Comparison of ENCODE assay signal across 15 cellular contexts in the genomic region with DNA sequence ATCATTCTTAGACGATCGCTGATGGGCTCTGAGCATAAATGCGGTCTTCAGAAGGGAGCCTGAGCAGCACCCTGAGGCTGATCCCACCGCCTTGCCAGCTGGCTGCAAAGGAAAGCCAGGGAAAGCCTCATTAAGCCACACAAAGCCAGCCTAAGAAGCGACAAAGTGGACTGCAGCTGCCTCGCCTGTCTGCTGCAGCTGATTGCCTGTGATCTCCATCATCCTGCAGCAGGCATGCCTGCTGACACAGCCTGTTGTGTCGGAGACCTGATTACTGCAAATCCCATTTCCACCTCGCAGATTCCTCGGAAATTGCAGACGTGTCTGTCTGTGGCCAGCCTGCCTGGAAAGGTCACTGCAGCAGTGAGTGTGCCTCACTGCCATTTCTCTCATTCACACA.
A peak's percentile ranks its signal among the peaks of the same experiment; 100 is the strongest.
DNase-seq lines count a peak whose midpoint lies in the region; ATAC-seq and TF ChIP-seq lines count a peak whose summit lies in the region.
"Had no signal": no experiment of that assay in that cellular context is flagged by ENCODE, and none has a peak within 500 bp of the region (broad histone marks: within the 10 kb centered on the region; RNA-seq: fewer than 3 reads in every experiment).

No MANE protein-coding gene starts in this region.

- H4K20me1 ChIP-seq in H9 (ENCODE audit: control insufficient read depth, insufficient read depth, insufficient read length), result no peaks in the 10 kb centered on the region

- no peak overlapping the region for H3K18ac ChIP-seq in H9 (ENCODE audit: insufficient read length, low read depth, low read length)

- no peak overlapping the region for H3K4me2 ChIP-seq in H9 (ENCODE audit: insufficient read depth, insufficient read length, low read length)

- no peak overlapping the region for H2BK12ac ChIP-seq in H9 (ENCODE audit: insufficient read length, low read depth, low read length)

- H2BK120ac ChIP-seq in H9 (ENCODE audit: low read depth, low read length, poor library complexity, severe bottlenecking), result no peak overlapping the region

- H3K79me2 ChIP-seq in H9 (ENCODE audit: insufficient read depth, low read length), result no peaks in the 10 kb centered on the region

- H3K27ac Mint-ChIP-seq in H9 (peak overlapping the region in 2 of 3 experiments; percentile 5 to 65; a peak in 3 of 7 replicates), osteocyte (ENCODE audit: unreplicated experiment) (no peak overlapping the region)
- H3K27ac Mint-ChIP-seq in activated naive CD4-positive, alpha-beta T cell treated with anti-CD3 and anti-CD28 coated beads, Interleukin-2, amount 50 U/mL, for 72 hours, result no peak overlapping the region
- H3K27ac Mint-ChIP-seq: activated naive CD8-positive, alpha-beta T cell treated with anti-CD3 and anti-CD28 coated beads, Interleukin-2, amount 10 ng/mL, durations not matched to agents 7 days and 5 days had no signal

- H3K27me3 Mint-ChIP-seq in H9 (ENCODE audit: low read depth) (peaks cover 2% of the 10 kb centered on the region; the same call in 1 of the 2 replicates), osteocyte (ENCODE audit: unreplicated experiment) (no peaks in the 10 kb centered on the region)
- H3K27me3 Mint-ChIP-seq: activated naive CD8-positive, alpha-beta T cell treated with anti-CD3 and anti-CD28 coated beads, Interleukin-2, amount 10 ng/mL, durations not matched to agents 7 days and 5 days had no signal

- H2AK5ac ChIP-seq in H9 (ENCODE audit: insufficient read length, low read length), result no peak overlapping the region

- H3K56ac ChIP-seq in H9 (ENCODE audit: insufficient read length, low read depth, low read length), result no peak overlapping the region

- no peak overlapping the region for H4K8ac ChIP-seq in H9 (replicated peaks; ENCODE audit: insufficient read length, low read depth, low read length)

- H3K23ac ChIP-seq in H9 (ENCODE audit: insufficient read length, low read depth, low read length), result no peak overlapping the region

- H2BK15ac ChIP-seq in H9 (ENCODE audit: low read depth, low read length), result no peak overlapping the region

- DNase-seq in H9, result no peak
- peak; percentile 63 for DNase-seq in NCI-H524 treated with DMSO at 0.1 percent for 48 hours (lab: John Stamatoyannopoulos, UW)
- peak; percentile 7 for DNase-seq in cerebellar cortex (ENCODE audit: low spot score)
- peak; percentile 66 for DNase-seq in osteocyte (ENCODE audit: extremely low spot score, unreplicated experiment)
- DNase-seq in activated naive CD4-positive, alpha-beta T cell treated with anti-CD3 and anti-CD28 coated beads, Interleukin-2, amount 50 U/mL, for 72 hours (ENCODE audit: low spot score in 2 of 2), result no peak
- DNase-seq: activated CD4-positive, alpha-beta T cell treated with anti-CD3 and anti-CD28 coated beads, Interleukin-2, amount 50 U/mL, for 48 hours; activated naive CD8-positive, alpha-beta T cell treated with anti-CD3 and anti-CD28 coated beads, Interleukin-2, amount 10 ng/mL, durations not matched to agents 7 days and 5 days; activated T-cell treated with anti-CD3 and anti-CD28 coated beads, Interleukin-2, amount 50 U/mL, for 4 hours; Calu3; effector memory CD4-positive, alpha-beta T cell; stimulated activated CD4-positive, alpha-beta T cell treated with anti-CD3 and anti-CD28 coated beads, Interleukin-2, amount 100 ng/mL, for 48 hours had no signal

- no peak overlapping the region for H3K27ac ChIP-seq in H9 (ENCODE audit: insufficient read length, low read depth, low read length)
- H3K27ac ChIP-seq: cardiac muscle cell had no signal

- no peak overlapping the region for H2BK20ac ChIP-seq in H9 (ENCODE audit: low read depth, low read length, poor library complexity, severe bottlenecking)

- H3T11ph ChIP-seq in H9 (ENCODE audit: low read length), result no peak overlapping the region

- no peaks in the 10 kb centered on the region; a peak in 1 of 7 replicates for H3K36me3 Mint-ChIP-seq in H9 (ENCODE audit: insufficient read depth in 1 of 3, low read depth in 3 of 3)
- no peaks in the 10 kb centered on the region for H3K36me3 Mint-ChIP-seq in osteocyte (ENCODE audit: unreplicated experiment)
- peaks cover 10 to 15% of the 10 kb centered on the region in 2 donors for H3K36me3 Mint-ChIP-seq in activated naive CD4-positive, alpha-beta T cell treated with anti-CD3 and anti-CD28 coated beads, Interleukin-2, amount 50 U/mL, for 72 hours
- H3K36me3 Mint-ChIP-seq: activated naive CD8-positive, alpha-beta T cell treated with anti-CD3 and anti-CD28 coated beads, Interleukin-2, amount 10 ng/mL, durations not matched to agents 7 days and 5 days had no signal

- no CpG with 5 or more reads among the region's 10 CpGs for WGBS in H9 (ENCODE audit: extremely low coverage, insufficient read length, low lambda C conversion rate)

- no peak overlapping the region for H2AFZ ChIP-seq in H9 (ENCODE audit: low read length)

- H3K27me3 ChIP-seq in H9 (ENCODE audit: insufficient read depth, low read length), result no peaks in the 10 kb centered on the region
- H3K27me3 ChIP-seq: cardiac muscle cell had no signal

- 0 out of 2 replicates have a peak, but pooled peaks cover 1% of the 10 kb centered on the region for H3K4me1 ChIP-seq in H9 (ENCODE audit: insufficient read depth, low read length)

- H3K79me1 ChIP-seq in H9 (ENCODE audit: insufficient read depth, low read depth, low read length, poor library complexity, severe bottlenecking), result no peaks in the 10 kb centered on the region

- H3K4ac ChIP-seq in H9 (ENCODE audit: low read depth, low read length), result no peak overlapping the region

- H3K9me3 Mint-ChIP-seq in H9 (peaks cover 0 to 5% of the 10 kb centered on the region in 2 experiments; a peak in 1 of 5 replicates), osteocyte (ENCODE audit: unreplicated experiment) (peaks cover 8% of the 10 kb centered on the region)
- peaks cover 26 to 35% of the 10 kb centered on the region in 2 donors for H3K9me3 Mint-ChIP-seq in activated naive CD4-positive, alpha-beta T cell treated with anti-CD3 and anti-CD28 coated beads, Interleukin-2, amount 50 U/mL, for 72 hours

- H3K9ac ChIP-seq in H9 (ENCODE audit: extremely low read depth, insufficient read length, low read length), result no peak overlapping the region

- peaks cover 15 to 19% of the 10 kb centered on the region in 2 experiments for H3K4me1 Mint-ChIP-seq in H9
- no peaks in the 10 kb centered on the region for H3K4me1 Mint-ChIP-seq in osteocyte (ENCODE audit: unreplicated experiment)
- H3K4me1 Mint-ChIP-seq: activated naive CD8-positive, alpha-beta T cell treated with anti-CD3 and anti-CD28 coated beads, Interleukin-2, amount 10 ng/mL, durations not matched to agents 7 days and 5 days had no signal

- ATAC-seq in GM18517 (IDR thresholded peaks at IDR 0.05; ENCODE audit: unreplicated experiment), result no peak
- ATAC-seq in GM21381 (IDR thresholded peaks at IDR 0.05; ENCODE audit: unreplicated experiment), result no peak
- ATAC-seq in activated naive CD4-positive, alpha-beta T cell treated with anti-CD3 and anti-CD28 coated beads, Interleukin-2, amount 50 U/mL, for 72 hours, result no peak
- ATAC-seq: activated T-cell treated with anti-CD3 and anti-CD28 coated beads, Interleukin-2, amount 50 U/mL, for 4 hours; Panc1 had no signal

- no peak overlapping the region for H4K91ac ChIP-seq in H9 (ENCODE audit: insufficient read length, low read depth, low read length)

- H4K5ac ChIP-seq in H9 (ENCODE audit: insufficient read length, low read depth, low read length), result no peak overlapping the region

- no peak overlapping the region for H3K14ac ChIP-seq in H9 (ENCODE audit: insufficient read depth, low read length)

- no peaks in the 10 kb centered on the region for H3K23me2 ChIP-seq in H9 (ENCODE audit: insufficient read length, low read depth, low read length, poor library complexity, severe bottlenecking)

- H3K4me3 Mint-ChIP-seq in H9, result no peak overlapping the region
- H3K4me3 Mint-ChIP-seq in osteocyte (ENCODE audit: unreplicated experiment), result no peak overlapping the region
- H3K4me3 Mint-ChIP-seq: activated naive CD8-positive, alpha-beta T cell treated with anti-CD3 and anti-CD28 coated beads, Interleukin-2, amount 10 ng/mL, durations not matched to agents 7 days and 5 days; activated T-cell treated with anti-CD3 and anti-CD28 coated beads, Interleukin-2, amount 50 U/mL, for 4 hours had no signal

- no peaks in the 10 kb centered on the region for H3K9me3 ChIP-seq in H9 (ENCODE audit: control insufficient read depth, low read depth, low read length)

- H2BK5ac ChIP-seq in H9 (ENCODE audit: insufficient read length, low read length), result no peak overlapping the region

- no peak for TF ChIP-seq CTCF in H9 (conservative IDR thresholded peaks at IDR 0.05)
- no peak for TF ChIP-seq CTCF in osteocyte (IDR thresholded peaks at IDR 0.05)

Comparison
In these comparisons a context has a peak if more than half of its experiments do, and no peak if none do; other contexts are left out.
1. DNase-seq: peak in NCI-H524 treated with DMSO at 0.1 percent for 48 hours (single experiment), cerebellar cortex (single experiment) and osteocyte (single experiment); none in H9 (single experiment) and activated naive CD4-positive, alpha-beta T cell treated with anti-CD3 and anti-CD28 coated beads, Interleukin-2, amount 50 U/mL, for 72 hours (0 of 2).
2. H3K27ac Mint-ChIP-seq: peak in H9 (2 of 3); none in osteocyte (single experiment) and activated naive CD4-positive, alpha-beta T cell treated with anti-CD3 and anti-CD28 coated beads, Interleukin-2, amount 50 U/mL, for 72 hours (0 of 2).